ENCODE assay signal across 9 cellular contexts in the genomic region with DNA sequence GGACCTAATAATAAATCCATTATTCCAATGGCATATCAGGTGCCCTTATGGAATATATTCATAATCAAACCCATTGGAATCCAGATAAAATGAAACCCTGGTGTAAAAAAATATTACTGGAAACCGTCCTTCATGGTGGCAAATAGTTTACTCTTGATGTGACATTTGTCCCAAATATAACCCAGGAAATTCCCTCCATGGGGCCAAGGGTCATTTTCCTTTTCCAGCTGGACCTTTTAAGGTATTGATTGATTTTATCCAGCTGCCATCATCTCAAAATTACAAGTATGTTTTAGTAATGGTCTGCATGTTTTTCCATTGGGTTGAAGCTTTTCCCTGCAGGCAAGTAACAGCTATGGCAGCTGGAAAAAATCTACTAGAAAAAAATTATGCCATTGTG. TPM values are rescaled to one million over a fixed set of nuclear protein-coding genes. Genes with fewer than 3 reads are reported as not detected.
"Had no signal": no experiment of that assay in that cellular context is flagged by ENCODE, and none has a peak within 500 bp of the region (broad histone marks: within the 10 kb centered on the region; RNA-seq: fewer than 3 reads in every experiment).

No MANE protein-coding gene starts in this region.

- H3K27ac ChIP-seq: HL-60 had no signal

- H3K4me3 Mint-ChIP-seq: GM23338, H9 had no signal

- ATAC-seq: GM23338, K562 had no signal

- FAIRE-seq: H1, H54, K562 had no signal

- H3K27ac Mint-ChIP-seq: GM23338, H9 had no signal

- H3K4me3 ChIP-seq: GM23338, K562 had no signal

- H3K9me3 Mint-ChIP-seq: GM23338, H9 had no signal

- H3K4me1 Mint-ChIP-seq: H9 had no signal

- H3K4me2 ChIP-seq: GM23338 had no signal

- DNase-seq: H9, HCEC 1CT, IMR-90 had no signal

- H2AFZ ChIP-seq: GM23338 had no signal

RNA-seq across cellular contexts. Expression of a gene that starts 8.4 kb away (rescaled TPM):
- total RNA-seq: HT1080, IMR-90, K562 had no signal
- polyA plus RNA-seq: IMR-90, K562 had no signal
